In the genomic region with DNA sequence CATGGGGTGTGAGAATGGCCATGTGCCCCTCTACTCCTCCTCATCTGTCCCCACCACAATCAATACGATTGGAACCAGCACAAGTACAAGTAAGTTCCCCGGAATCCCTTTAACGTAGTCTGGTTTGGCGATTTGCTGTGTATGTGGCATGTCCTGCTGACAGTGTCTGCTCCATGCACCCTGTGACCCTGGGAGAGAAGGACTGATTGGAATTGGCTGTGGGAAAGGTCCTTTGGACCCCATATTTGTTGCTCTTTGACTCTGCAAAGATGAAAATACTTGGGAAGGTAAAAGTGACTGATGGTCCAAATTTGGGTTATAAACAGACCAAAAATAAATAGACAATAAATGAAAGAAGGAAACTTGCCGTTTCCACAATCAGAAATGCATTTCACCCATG, we compare ENCODE assay signal across 32 cellular contexts.
"Had no signal": no experiment of that assay in that cellular context is flagged by ENCODE, and none has a peak within 500 bp of the region (broad histone marks: within the 10 kb centered on the region; RNA-seq: fewer than 3 reads in every experiment).

No MANE protein-coding gene starts in this region.

- ATAC-seq: activated CD8-positive, alpha-beta T cell treated with anti-CD3 and anti-CD28 coated beads for 36 hours; PC-3 had no signal

- H3K9me3 Mint-ChIP-seq: activated CD8-positive, alpha-beta T cell treated with anti-CD3 and anti-CD28 coated beads for 36 hours; activated naive CD4-positive, alpha-beta T cell treated with anti-CD3 and anti-CD28 coated beads, Interleukin-2, amount 50 U/mL, for 24 hours; activated T-cell treated with anti-CD3 and anti-CD28 coated beads, Interleukin-2, amount 50 U/mL, for 24 hours; activated T-helper 2 cell treated with anti-CD3 and anti-CD28 coated beads, Interferon-gamma antibody, Interleukin-2, Interleukin-4, amounts not matched to agents 10 μg/mL and 5 μg/mL and 100 μg/mL, durations not matched to agents 14 hours and 24 hours and 36 hours had no signal

- H3K4me1 Mint-ChIP-seq: activated naive CD4-positive, alpha-beta T cell treated with anti-CD3 and anti-CD28 coated beads, Interleukin-2, amount 50 U/mL, for 24 hours had no signal

- H3K4me3 Mint-ChIP-seq: activated CD8-positive, alpha-beta T cell treated with anti-CD3 and anti-CD28 coated beads for 36 hours; activated naive CD4-positive, alpha-beta T cell treated with anti-CD3 and anti-CD28 coated beads, Interleukin-2, amount 50 U/mL, for 24 hours; activated naive CD8-positive, alpha-beta T cell treated with anti-CD3 and anti-CD28 coated beads, Interleukin-2, amount 10 ng/mL, durations not matched to agents 7 days and 5 days; activated T-cell treated with anti-CD3 and anti-CD28 coated beads, Interleukin-2, amount 50 U/mL, for 24 hours had no signal

- DNase-seq: activated CD4-positive, alpha-beta T cell treated with anti-CD3 and anti-CD28 coated beads for 1 hour; activated CD4-positive, alpha-beta T cell treated with anti-CD3 and anti-CD28 coated beads for 48 hours; activated CD4-positive, CD25-positive, alpha-beta regulatory T cell; activated CD8-positive, alpha-beta T cell treated with anti-CD3 and anti-CD28 coated beads for 36 hours; activated gamma-delta T cell; activated naive CD4-positive, alpha-beta T cell treated with Interleukin-2 at 50 U/mL for 16 hours; activated naive CD8-positive, alpha-beta T cell treated with anti-CD3 and anti-CD28 coated beads, Interleukin-2, amount 10 ng/mL, durations not matched to agents 7 days and 5 days; activated T-cell treated with anti-CD3 and anti-CD28 coated beads, Interleukin-2, amount 50 U/mL, for 24 hours; amygdala; MM.1S; MV-4-11; NCI-H1092; NCI-H1436 treated with DMSO at 0.1 percent for 48 hours; NCI-H1694 treated with DMSO at 0.1 percent for 48 hours; NCI-H2029; NCI-H345; NCI-H526; NCI-H748 treated with DMSO at 0.1 percent for 48 hours; NK-92 treated with Interleukin-12 subunit alpha and Interleukin-12 subunit beta, amount 100 ng/mL, for 24 hours; PC-3; Peyer's patch; RPMI8226; SIG-M5; SW 1271; T-helper 1 cell; T-helper 2 cell; T-helper 9 cell had no signal

- H3K27me3 ChIP-seq: ascending aorta, Peyer's patch had no signal

- H3K27ac ChIP-seq: KMS-11, Peyer's patch, VCaP had no signal

- H3K36me3 ChIP-seq: Peyer's patch had no signal

- H3K4me3 ChIP-seq: ascending aorta had no signal

- H3K36me3 Mint-ChIP-seq: activated naive CD4-positive, alpha-beta T cell treated with anti-CD3 and anti-CD28 coated beads, Interleukin-2, amount 50 U/mL, for 24 hours had no signal

- H3K9me3 ChIP-seq: ascending aorta, Peyer's patch had no signal

- H3K27ac Mint-ChIP-seq: activated CD8-positive, alpha-beta T cell treated with anti-CD3 and anti-CD28 coated beads for 36 hours; activated naive CD4-positive, alpha-beta T cell treated with anti-CD3 and anti-CD28 coated beads, Interleukin-2, amount 50 U/mL, for 24 hours; activated naive CD8-positive, alpha-beta T cell treated with anti-CD3 and anti-CD28 coated beads, Interleukin-2, amount 10 ng/mL, durations not matched to agents 7 days and 5 days; activated T-cell treated with anti-CD3 and anti-CD28 coated beads, Interleukin-2, amount 50 U/mL, for 24 hours; activated T-helper 2 cell treated with anti-CD3 and anti-CD28 coated beads, Interferon-gamma antibody, Interleukin-2, Interleukin-4, amounts not matched to agents 10 μg/mL and 5 μg/mL and 100 μg/mL, durations not matched to agents 14 hours and 24 hours and 36 hours had no signal
